8 cellular contexts compared by ENCODE assay signal in the genomic region with DNA sequence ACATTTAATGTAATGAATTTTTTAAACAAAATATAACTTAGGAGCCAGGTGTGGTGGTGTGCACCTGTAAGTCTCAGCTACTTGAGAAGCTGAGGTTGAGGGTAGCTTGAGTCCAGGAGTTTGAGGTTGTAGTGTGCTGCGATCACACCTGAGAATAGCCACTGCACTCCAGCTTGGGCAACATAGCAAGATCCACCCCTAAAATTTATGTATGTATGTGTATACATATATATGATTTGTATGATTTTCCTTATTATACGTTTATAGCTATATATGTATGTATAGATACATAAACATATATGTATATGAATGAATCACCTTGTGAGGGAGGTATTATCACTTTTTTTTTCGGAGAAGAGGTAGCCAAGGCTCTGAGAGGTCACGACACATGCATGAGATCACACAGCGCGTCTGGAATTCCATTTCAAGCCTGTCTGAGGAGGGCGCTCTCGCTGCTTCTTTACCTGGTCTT. TPM values are rescaled to one million over a fixed set of nuclear protein-coding genes. Genes with fewer than 3 reads are reported as not detected.
DNase-seq lines count a peak whose midpoint lies in the region; ATAC-seq and TF ChIP-seq lines count a peak whose summit lies in the region.

No MANE protein-coding gene starts in this region.

- no peak overlapping the region for H3K27ac ChIP-seq in HUES6 (ENCODE audit: low read depth, low read length)
- H3K27ac ChIP-seq in angular gyrus (ENCODE audit: low read depth, low read length) = peak overlapping the region; percentile 33

- 0 out of 2 replicates have a peak, but pooled peaks cover 7% of the 10 kb centered on the region for H3K4me1 ChIP-seq in HUES6 (ENCODE audit: control insufficient read depth, insufficient read depth, low read length)

- peak overlapping the region; percentile 1 for H3K9ac ChIP-seq in HUES6 (ENCODE audit: low read length)

- DNase-seq in DMS53 treated with DMSO at 0.1 percent for 48 hours (lab: John Stamatoyannopoulos, UW; ENCODE audit: unreplicated experiment) (peak; percentile 35), kidney epithelial cell (ENCODE audit: low read depth) (peak; percentile 35), DMS 273 (lab: John Stamatoyannopoulos, UW; ENCODE audit: unreplicated experiment) (no peak), DMS114 treated with DMSO at 0.1 percent for 48 hours (lab: John Stamatoyannopoulos, UW; ENCODE audit: unreplicated experiment) (no peak)
- DNase-seq in stimulated activated CD4-positive, alpha-beta T cell treated with anti-CD3 and anti-CD28 coated beads, TNF-alpha, amount 100 ng/mL, for 48 hours (ENCODE audit: low read depth in 3 of 3) = peak in 2 of 3 donors; percentile 29 to 41

- no peaks in the 10 kb centered on the region for H3K36me3 ChIP-seq in HUES6 (ENCODE audit: control insufficient read depth, insufficient read depth, low read length)
- H3K36me3 ChIP-seq in kidney epithelial cell (ENCODE audit: control insufficient read depth, insufficient read depth, low read length) = no peaks in the 10 kb centered on the region

- ATAC-seq in HG03108 (IDR thresholded peaks at IDR 0.05; ENCODE audit: unreplicated experiment) = no peak

- H3K4me3 ChIP-seq in HUES6 (ENCODE audit: low read depth, low read length) = peak overlapping the region; percentile 63
- H3K4me3 ChIP-seq in kidney epithelial cell (ENCODE audit: low read depth, low read length) = peak overlapping the region; percentile 37

- TF ChIP-seq CTCF in kidney epithelial cell (IDR thresholded peaks at IDR 0.05; ENCODE audit: insufficient read depth, low read length, poor library complexity, severe bottlenecking) = peak; percentile 73

- H3K27me3 ChIP-seq in HUES6 (ENCODE audit: control insufficient read depth, insufficient read depth, low read length) (peaks cover 71% of the 10 kb centered on the region), kidney epithelial cell (ENCODE audit: control insufficient read depth, insufficient read depth, low read length) (peaks cover 9% of the 10 kb centered on the region)

- H3K9me3 ChIP-seq in HUES6 (ENCODE audit: control insufficient read depth, insufficient read depth, low read depth, low read length) = no peaks in the 10 kb centered on the region

RNA-seq across cellular contexts. Expression of gene CCNI2, which starts 0.6 kb away (rescaled TPM):
- total RNA-seq in kidney epithelial cell = 0.42 and 1.6 TPM in 2 replicates

RNA-seq across cellular contexts. Expression of gene KIF3A, which starts 9.3 kb away (rescaled TPM):
- 10.6 and 10.7 TPM in 2 replicates for total RNA-seq in kidney epithelial cell

RNA-seq across cellular contexts. Expression of gene SEPTIN8, which starts 30.4 kb away (rescaled TPM):
- 68.6 and 88.7 TPM in 2 replicates for total RNA-seq in kidney epithelial cell

Comparison
In these comparisons a context has a peak if more than half of its experiments do, and no peak if none do; other contexts are left out.
1. DNase-seq: peak in DMS53 treated with DMSO at 0.1 percent for 48 hours (single experiment), kidney epithelial cell (single experiment) and stimulated activated CD4-positive, alpha-beta T cell treated with anti-CD3 and anti-CD28 coated beads, TNF-alpha, amount 100 ng/mL, for 48 hours (2 of 3); none in DMS 273 (single experiment) and DMS114 treated with DMSO at 0.1 percent for 48 hours (single experiment).